18 cellular contexts compared by ENCODE assay signal in genomic region chr13:43244482-43244881, GRCh38.
"Had no signal": no experiment of that assay in that cellular context is flagged by ENCODE, and none has a peak within 500 bp of the region (broad histone marks: within the 10 kb centered on the region; RNA-seq: fewer than 3 reads in every experiment).

No MANE protein-coding gene starts in this region.

- H3K4me1 Mint-ChIP-seq: T-helper 17 cell had no signal

- H3K4me1 ChIP-seq: heart left ventricle, parathyroid adenoma had no signal

- H3K36me3 Mint-ChIP-seq: activated naive CD8-positive, alpha-beta T cell treated with anti-CD3 and anti-CD28 coated beads, Interleukin-2, amount 10 ng/mL, durations not matched to agents 7 days and 5 days; naive B cell; stimulated activated effector memory CD8-positive, alpha-beta T cell treated with anti-CD3 and anti-CD28 coated beads, Interleukin-12 subunit alpha, Interleukin-12 subunit beta, amount 100 ng/mL, for 72 hours had no signal

- H2AFZ ChIP-seq: parathyroid adenoma had no signal

- H3K9me3 ChIP-seq: heart left ventricle, sigmoid colon, thoracic aorta had no signal

- H3K79me2 ChIP-seq: parathyroid adenoma had no signal

- DNase-seq: activated CD4-positive, alpha-beta T cell treated with anti-CD3 and anti-CD28 coated beads, Interleukin-2, amount 50 U/mL, for 1 hour; activated CD8-positive, alpha-beta memory T cell treated with anti-CD3 and anti-CD28 coated beads for 24 hours; activated naive CD8-positive, alpha-beta T cell treated with anti-CD3 and anti-CD28 coated beads, Interleukin-2, amount 10 ng/mL, durations not matched to agents 7 days and 5 days; brain microvascular endothelial cell; heart left ventricle; left colon; naive B cell; sigmoid colon; stimulated activated CD4-positive, alpha-beta T cell treated with anti-CD3 and anti-CD28 coated beads, Interleukin-12 subunit alpha, Interleukin-12 subunit beta, amount 100 ng/mL, for 4 hours; stimulated activated CD4-positive, alpha-beta T cell treated with anti-CD3 and anti-CD28 coated beads, Interleukin-2, amount 100 ng/mL, for 24 hours; T-helper 17 cell had no signal

- H3K27ac Mint-ChIP-seq: activated naive CD8-positive, alpha-beta T cell treated with anti-CD3 and anti-CD28 coated beads, Interleukin-2, amount 10 ng/mL, durations not matched to agents 7 days and 5 days; activated T-helper 1 cell treated with anti-CD3 and anti-CD28 coated beads, Interleukin-12 subunit alpha, Interleukin-12 subunit beta, Interleukin-2, Interleukin-4 antibody, amounts not matched to agents 30 ng/mL and 10 ng/mL and 1 ng/mL, durations not matched to agents 14 hours and 24 hours and 36 hours; stimulated activated effector memory CD8-positive, alpha-beta T cell treated with anti-CD3 and anti-CD28 coated beads, Interleukin-12 subunit alpha, Interleukin-12 subunit beta, amount 100 ng/mL, for 72 hours; T-helper 17 cell had no signal

- H3K9ac ChIP-seq: parathyroid adenoma had no signal

- H3K27ac ChIP-seq: coronary artery, heart left ventricle, parathyroid adenoma, sigmoid colon, thoracic aorta had no signal

- H3K4me3 Mint-ChIP-seq: activated naive CD8-positive, alpha-beta T cell treated with anti-CD3 and anti-CD28 coated beads, Interleukin-2, amount 10 ng/mL, durations not matched to agents 7 days and 5 days; activated T-helper 1 cell treated with anti-CD3 and anti-CD28 coated beads, Interleukin-12 subunit alpha, Interleukin-12 subunit beta, Interleukin-2, Interleukin-4 antibody, amounts not matched to agents 30 ng/mL and 10 ng/mL and 1 ng/mL, durations not matched to agents 14 hours and 24 hours and 36 hours; central memory CD8-positive, alpha-beta T cell; naive B cell; stimulated activated effector memory CD8-positive, alpha-beta T cell treated with anti-CD3 and anti-CD28 coated beads, Interleukin-12 subunit alpha, Interleukin-12 subunit beta, amount 100 ng/mL, for 72 hours; T-helper 17 cell had no signal

- H3K36me3 ChIP-seq: brain microvascular endothelial cell, heart left ventricle, sigmoid colon, thoracic aorta had no signal

- H3K4me3 ChIP-seq: coronary artery, heart left ventricle, lung, sigmoid colon, thoracic aorta had no signal

- H3K27me3 ChIP-seq: brain microvascular endothelial cell, heart left ventricle, sigmoid colon had no signal

- H3K9me3 Mint-ChIP-seq: activated naive CD8-positive, alpha-beta T cell treated with anti-CD3 and anti-CD28 coated beads, Interleukin-2, amount 10 ng/mL, durations not matched to agents 7 days and 5 days; activated T-helper 1 cell treated with anti-CD3 and anti-CD28 coated beads, Interleukin-12 subunit alpha, Interleukin-12 subunit beta, Interleukin-2, Interleukin-4 antibody, amounts not matched to agents 30 ng/mL and 10 ng/mL and 1 ng/mL, durations not matched to agents 14 hours and 24 hours and 36 hours; central memory CD8-positive, alpha-beta T cell; stimulated activated effector memory CD8-positive, alpha-beta T cell treated with anti-CD3 and anti-CD28 coated beads, Interleukin-12 subunit alpha, Interleukin-12 subunit beta, amount 100 ng/mL, for 72 hours had no signal

- ATAC-seq: heart left ventricle; left colon; stimulated activated effector memory CD8-positive, alpha-beta T cell treated with anti-CD3 and anti-CD28 coated beads, Interleukin-12 subunit alpha, Interleukin-12 subunit beta, amount 100 ng/mL, for 72 hours; T-helper 17 cell had no signal
